ENCODE assay signal across 13 cellular contexts in the genomic region with DNA sequence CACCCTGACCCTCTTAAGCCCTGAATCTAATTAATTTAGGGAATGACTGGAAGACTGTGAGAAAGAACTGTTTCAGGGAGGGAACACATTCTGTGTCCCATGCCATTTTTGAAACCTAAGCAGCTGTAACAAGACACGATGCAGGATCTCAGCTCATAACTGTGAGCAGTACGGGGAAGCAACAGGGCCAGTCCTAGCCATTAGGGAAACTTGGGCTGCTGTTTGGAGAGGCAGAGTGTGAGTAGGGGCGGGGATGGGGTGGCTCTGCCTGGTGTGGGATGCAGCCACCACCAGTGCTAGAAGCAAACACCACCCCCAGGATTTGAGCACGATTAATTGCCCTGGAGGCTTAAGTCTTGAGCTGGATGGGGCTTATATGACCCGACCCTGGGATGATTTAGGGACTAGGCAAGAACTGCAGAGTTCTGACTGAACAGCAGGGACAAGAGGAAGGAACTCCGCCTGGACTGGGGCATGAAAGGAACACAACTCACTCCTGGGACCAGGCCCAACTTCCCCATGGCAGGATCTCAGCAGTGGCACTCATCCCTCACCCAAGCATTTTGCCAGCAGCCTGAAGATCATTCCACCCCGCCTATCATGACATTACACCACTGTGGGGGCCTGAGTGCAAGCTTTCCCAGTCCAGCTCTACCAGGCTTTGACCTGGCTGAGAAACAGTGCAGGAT. TPM values are rescaled to one million over a fixed set of nuclear protein-coding genes. Genes with fewer than 3 reads are reported as not detected.
DNase-seq lines count a peak whose midpoint lies in the region; ATAC-seq and TF ChIP-seq lines count a peak whose summit lies in the region.
"Had no signal": no experiment of that assay in that cellular context is flagged by ENCODE, and none has a peak within 500 bp of the region (broad histone marks: within the 10 kb centered on the region; RNA-seq: fewer than 3 reads in every experiment).

No MANE protein-coding gene starts in this region.

- CTCF ChIA-PET in activated naive CD4-positive, alpha-beta T cell treated with anti-CD3 and anti-CD28 coated beads, Interleukin-2, amount 10 ng/mL, durations not matched to agents 7 days and 5 days (lab: Charles Lee), result no interaction called here

- H3K36me3 ChIP-seq in lower lobe of right lung (no peaks in the 10 kb centered on the region), upper lobe of right lung (no peaks in the 10 kb centered on the region)
- H3K36me3 ChIP-seq: breast epithelium had no signal

- ATAC-seq in lower lobe of right lung, result peak; percentile 32 to 55
- peak; percentile 58 for ATAC-seq in upper lobe of right lung
- no peak for ATAC-seq in GM18909 (IDR thresholded peaks at IDR 0.05; ENCODE audit: poor library complexity, unreplicated experiment)
- ATAC-seq in GM21390 (IDR thresholded peaks at IDR 0.05; ENCODE audit: unreplicated experiment), result no peak
- ATAC-seq: activated T-cell treated with anti-CD3 and anti-CD28 coated beads, Interleukin-2, amount 50 U/mL, for 4 hours had no signal

- no peaks in the 10 kb centered on the region for H3K9me3 Mint-ChIP-seq in activated naive CD4-positive, alpha-beta T cell treated with anti-CD3 and anti-CD28 coated beads, Interleukin-2, amount 50 U/mL, for 24 hours
- H3K9me3 Mint-ChIP-seq in activated naive CD4-positive, alpha-beta T cell treated with anti-CD3 and anti-CD28 coated beads, Interleukin-2, amount 10 ng/mL, durations not matched to agents 7 days and 5 days, result no peaks in the 10 kb centered on the region
- peaks cover 7% of the 10 kb centered on the region for H3K9me3 Mint-ChIP-seq in chondrocyte (ENCODE audit: low read depth)
- H3K9me3 Mint-ChIP-seq: activated T-cell treated with anti-CD3 and anti-CD28 coated beads, Interleukin-2, amount 50 U/mL, for 4 hours had no signal

- peak overlapping the region; percentile 86 for H3K27ac Mint-ChIP-seq in activated naive CD4-positive, alpha-beta T cell treated with anti-CD3 and anti-CD28 coated beads, Interleukin-2, amount 50 U/mL, for 24 hours
- no peak overlapping the region for H3K27ac Mint-ChIP-seq in activated naive CD4-positive, alpha-beta T cell treated with anti-CD3 and anti-CD28 coated beads, Interleukin-2, amount 10 ng/mL, durations not matched to agents 7 days and 5 days
- H3K27ac Mint-ChIP-seq in chondrocyte (ENCODE audit: unreplicated experiment), result peak overlapping the region; percentile 75

- no peak overlapping the region for H3K4me3 Mint-ChIP-seq in activated naive CD4-positive, alpha-beta T cell treated with anti-CD3 and anti-CD28 coated beads, Interleukin-2, amount 50 U/mL, for 24 hours
- H3K4me3 Mint-ChIP-seq in activated naive CD4-positive, alpha-beta T cell treated with anti-CD3 and anti-CD28 coated beads, Interleukin-2, amount 10 ng/mL, durations not matched to agents 7 days and 5 days, result no peak overlapping the region
- H3K4me3 Mint-ChIP-seq in chondrocyte (ENCODE audit: unreplicated experiment), result no peak overlapping the region
- H3K4me3 Mint-ChIP-seq: activated T-cell treated with anti-CD3 and anti-CD28 coated beads, Interleukin-2, amount 50 U/mL, for 4 hours had no signal

- H3K36me3 Mint-ChIP-seq in activated naive CD4-positive, alpha-beta T cell treated with anti-CD3 and anti-CD28 coated beads, Interleukin-2, amount 50 U/mL, for 24 hours, result peaks cover 4% of the 10 kb centered on the region
- peaks cover 9% of the 10 kb centered on the region for H3K36me3 Mint-ChIP-seq in activated naive CD4-positive, alpha-beta T cell treated with anti-CD3 and anti-CD28 coated beads, Interleukin-2, amount 10 ng/mL, durations not matched to agents 7 days and 5 days
- no peaks in the 10 kb centered on the region for H3K36me3 Mint-ChIP-seq in chondrocyte (ENCODE audit: low read depth)

- H3K27me3 Mint-ChIP-seq in activated naive CD4-positive, alpha-beta T cell treated with anti-CD3 and anti-CD28 coated beads, Interleukin-2, amount 50 U/mL, for 24 hours, result no peaks in the 10 kb centered on the region
- no peaks in the 10 kb centered on the region for H3K27me3 Mint-ChIP-seq in activated naive CD4-positive, alpha-beta T cell treated with anti-CD3 and anti-CD28 coated beads, Interleukin-2, amount 10 ng/mL, durations not matched to agents 7 days and 5 days
- H3K27me3 Mint-ChIP-seq in chondrocyte (ENCODE audit: low read depth), result no peaks in the 10 kb centered on the region

- H3K9me3 ChIP-seq in lower lobe of right lung (no peaks in the 10 kb centered on the region), upper lobe of right lung (no peaks in the 10 kb centered on the region)
- H3K9me3 ChIP-seq: breast epithelium had no signal

- no peaks in the 10 kb centered on the region for H3K27me3 ChIP-seq in lower lobe of right lung (ENCODE audit: low read depth)
- H3K27me3 ChIP-seq in upper lobe of right lung, result no peaks in the 10 kb centered on the region

- H3K4me1 ChIP-seq in lower lobe of right lung (no peaks in the 10 kb centered on the region), upper lobe of right lung (no peaks in the 10 kb centered on the region)
- H3K4me1 ChIP-seq: breast epithelium had no signal

- TF ChIP-seq CTCF in chondrocyte (IDR thresholded peaks at IDR 0.05), result no peak
- TF ChIP-seq CTCF in lower lobe of right lung (IDR thresholded peaks at IDR 0.05), result no peak
- no peak for TF ChIP-seq CTCF in upper lobe of right lung (IDR thresholded peaks at IDR 0.05)

- H3K4me1 Mint-ChIP-seq in activated naive CD4-positive, alpha-beta T cell treated with anti-CD3 and anti-CD28 coated beads, Interleukin-2, amount 50 U/mL, for 24 hours, result peaks cover 64% of the 10 kb centered on the region
- peaks cover 24% of the 10 kb centered on the region for H3K4me1 Mint-ChIP-seq in activated naive CD4-positive, alpha-beta T cell treated with anti-CD3 and anti-CD28 coated beads, Interleukin-2, amount 10 ng/mL, durations not matched to agents 7 days and 5 days
- H3K4me1 Mint-ChIP-seq in chondrocyte (ENCODE audit: low read depth), result peaks cover 33% of the 10 kb centered on the region

- DNase-seq in activated naive CD4-positive, alpha-beta T cell treated with anti-CD3 and anti-CD28 coated beads, Interleukin-2, amount 10 ng/mL, durations not matched to agents 7 days and 5 days, result no peak
- DNase-seq in chondrocyte (ENCODE audit: low spot score), result no peak
- DNase-seq in lower lobe of right lung, result no peak
- no peak for DNase-seq in upper lobe of right lung
- DNase-seq in NCI-H748 treated with DMSO at 0.1 percent for 48 hours (lab: John Stamatoyannopoulos, UW), result no peak
- DNase-seq: 8988T; activated T-cell treated with anti-CD3 and anti-CD28 coated beads, Interleukin-2, amount 50 U/mL, for 4 hours; DND-41; stimulated activated CD4-positive, alpha-beta T cell treated with anti-CD3 and anti-CD28 coated beads, Interleukin-4, amount 100 ng/mL, for 24 hours had no signal

- H3K4me3 ChIP-seq in lower lobe of right lung, result no peak overlapping the region
- H3K4me3 ChIP-seq in upper lobe of right lung, result no peak overlapping the region
- H3K4me3 ChIP-seq: breast epithelium had no signal

- no peak overlapping the region for H3K27ac ChIP-seq in lower lobe of right lung
- no peak overlapping the region for H3K27ac ChIP-seq in upper lobe of right lung

- intact Hi-C loops in lower lobe of right lung (cut with DNase I), result no loop called here
- intact Hi-C loops in upper lobe of right lung (cut with DNase I), result no loop called here

RNA-seq across cellular contexts. Expression of gene ATRX, which starts 43.1 kb away (rescaled TPM):
- total RNA-seq in chondrocyte (81.9 to 186 TPM (median 94.7 TPM) in 3 replicates), lower lobe of right lung (88.8 TPM), upper lobe of right lung (83.4 TPM)

Comparison
In these comparisons a context has a peak if more than half of its experiments do, and no peak if none do; other contexts are left out.
1. ATAC-seq: peak in lower lobe of right lung (2 of 2) and upper lobe of right lung (single experiment); none in GM18909 (single experiment) and GM21390 (single experiment).